ENCODE assay signal across 28 cellular contexts in genomic region chr10:84903320-84903719, GRCh38.
"Had no signal": no experiment of that assay in that cellular context is flagged by ENCODE, and none has a peak within 500 bp of the region (broad histone marks: within the 10 kb centered on the region; RNA-seq: fewer than 3 reads in every experiment).

No MANE protein-coding gene starts in this region.

- H3K4me1 ChIP-seq: body of pancreas, colonic mucosa, esophagus squamous epithelium had no signal

- H3K27me3 ChIP-seq: body of pancreas, colonic mucosa, esophagus squamous epithelium had no signal

- H3K4me3 ChIP-seq: body of pancreas, colonic mucosa, esophagus squamous epithelium had no signal

- DNase-seq: activated B cell treated with CpG ODN at 0.5 μM for 24 hours; activated CD4-positive, alpha-beta T cell treated with anti-CD3 and anti-CD28 coated beads for 48 hours; activated CD4-positive, alpha-beta T cell treated with anti-CD3 and anti-CD28 coated beads, Interleukin-2, amount 50 U/mL, for 1 hour; activated CD4-positive, alpha-beta T cell treated with anti-CD3 and anti-CD28 coated beads, Interleukin-2, amount 50 U/mL, for 48 hours; activated CD8-positive, alpha-beta memory T cell treated with anti-CD3 and anti-CD28 coated beads for 24 hours; activated CD8-positive, alpha-beta T cell treated with anti-CD3 and anti-CD28 coated beads for 36 hours; activated effector memory CD4-positive, alpha-beta T cell treated with Interleukin-2 at 50 U/mL for 16 hours; activated gamma-delta T cell treated with Interleukin-2 at 50 U/mL for 16 hours; activated naive CD4-positive, alpha-beta T cell treated with anti-CD3 and anti-CD28 coated beads, Interleukin-2, amount 50 U/mL, for 16 hours; activated naive CD4-positive, alpha-beta T cell treated with Interleukin-2 at 50 U/mL for 16 hours; activated T-cell treated with anti-CD3 and anti-CD28 coated beads, Interleukin-2, amount 50 U/mL, for 4 hours; aorta; body of pancreas; central memory CD4-positive, alpha-beta T cell; cerebellar nuclear complex; colonic mucosa; effector CD8-positive, alpha-beta T cell; esophagus squamous epithelium; T-helper 1 cell; T-helper 17 cell; T1000; WERI-Rb-1 had no signal

- H3K27ac ChIP-seq: body of pancreas, colonic mucosa, epithelial cell of prostate, esophagus squamous epithelium, WERI-Rb-1 had no signal

- H3K36me3 ChIP-seq: colonic mucosa, esophagus squamous epithelium, WERI-Rb-1 had no signal

- FAIRE-seq: endometrium, endothelial cell of umbilical vein, frontal cortex had no signal

- ATAC-seq: activated CD4-positive, CD25-positive, alpha-beta regulatory T cell treated with anti-CD3 and anti-CD28 coated beads, Interleukin-2, amount 50 U/mL, for 24 hours; activated CD8-positive, alpha-beta T cell treated with anti-CD3 and anti-CD28 coated beads for 36 hours; activated T-cell treated with anti-CD3 and anti-CD28 coated beads, Interleukin-2, amount 50 U/mL, for 4 hours; activated T-helper 17 cell treated with anti-CD3 and anti-CD28 coated beads, Interleukin-2, amount 50 U/mL, for 72 hours; body of pancreas; T-helper 17 cell had no signal

- H3K9me3 ChIP-seq: body of pancreas, colonic mucosa, esophagus squamous epithelium had no signal
